Comparison of ENCODE assay signal across 26 cellular contexts in the genomic region with DNA sequence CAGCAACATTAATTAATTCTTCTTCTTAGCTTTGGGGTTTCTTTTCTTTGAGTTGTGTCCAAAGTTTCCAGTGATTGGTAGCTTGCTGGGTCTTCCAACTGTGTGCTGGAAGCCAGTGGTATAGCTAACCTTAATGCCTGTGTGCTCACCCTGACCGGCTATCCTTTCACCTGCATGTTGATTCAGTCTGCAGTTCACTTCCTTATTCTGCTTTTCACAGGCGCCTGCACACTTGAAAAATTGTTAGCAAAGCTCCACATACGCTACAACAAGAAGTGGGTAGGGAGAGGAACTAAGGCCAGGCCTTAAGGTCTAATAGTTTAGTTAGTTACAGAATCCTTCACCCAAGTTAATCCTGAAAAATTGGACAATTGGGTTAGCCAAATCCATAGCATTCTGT. TPM values are rescaled to one million over a fixed set of nuclear protein-coding genes. Genes with fewer than 3 reads are reported as not detected.
DNase-seq lines count a peak whose midpoint lies in the region; ATAC-seq, FAIRE-seq and TF ChIP-seq lines count a peak whose summit lies in the region.
"Had no signal": no experiment of that assay in that cellular context is flagged by ENCODE, and none has a peak within 500 bp of the region (broad histone marks: within the 10 kb centered on the region; RNA-seq: fewer than 3 reads in every experiment).

No MANE protein-coding gene starts in this region.

- H3K9me3 ChIP-seq in K562 (replicated peaks; ENCODE audit: control insufficient read depth, insufficient read depth, low read depth, low read length): no peaks in the 10 kb centered on the region
- H3K9me3 ChIP-seq: BLaER1 treated with 17β-estradiol and CSF1 and Interleukin-3, amounts not matched to agents 10 nM and 100 nM; Caco-2; SK-N-SH had no signal

- H3K27ac ChIP-seq in K562 (ENCODE audit: extremely low read depth, low read depth, low read length): no peak overlapping the region
- H3K27ac ChIP-seq: BLaER1 treated with 17β-estradiol and CSF1 and Interleukin-3, amounts not matched to agents 10 nM and 100 nM; epithelial cell of prostate had no signal

- peaks cover 6 to 12% of the 10 kb centered on the region in 2 experiments; a peak in 4 of 5 replicates for H3K4me1 ChIP-seq in K562 (replicated peaks in 1 of 2; ENCODE audit: control insufficient read depth in 2 of 2, insufficient read depth in 2 of 2, low read length in 2 of 2)
- H3K4me1 ChIP-seq: Caco-2 had no signal

- H3K9ac ChIP-seq in K562 (ENCODE audit: insufficient read depth in 1 of 2, low read depth in 2 of 2, low read length in 2 of 2): no peak overlapping the region
- H3K9ac ChIP-seq: BLaER1 treated with 17β-estradiol and CSF1 and Interleukin-3, amounts not matched to agents 10 nM and 100 nM; SK-N-SH had no signal

- TF ChIP-seq EP300 in K562 (IDR thresholded peaks at IDR 0.05; ENCODE audit: low read length): no peak

- peaks cover 7% of the 10 kb centered on the region; the same call in 1 of the 2 replicates for H4K20me1 ChIP-seq in K562 (replicated peaks; ENCODE audit: control insufficient read depth, insufficient read depth, low read length)

- in situ Hi-C loops in K562 (cut with MboI): no loop called here

- no peak overlapping the region for H3K4me3 Mint-ChIP-seq in naive thymus-derived CD8-positive, alpha-beta T cell
- H3K4me3 Mint-ChIP-seq: activated naive CD8-positive, alpha-beta T cell; stimulated activated naive CD8-positive, alpha-beta T cell treated with anti-CD3 and anti-CD28 coated beads, Interleukin-15, amount 100 ng/mL, for 72 hours had no signal

- H3K27me3 Mint-ChIP-seq in naive thymus-derived CD8-positive, alpha-beta T cell: no peaks in the 10 kb centered on the region
- H3K27me3 Mint-ChIP-seq: activated naive CD8-positive, alpha-beta T cell; stimulated activated naive CD8-positive, alpha-beta T cell treated with anti-CD3 and anti-CD28 coated beads, Interleukin-15, amount 100 ng/mL, for 72 hours had no signal

- CTCF ChIA-PET in K562 (lab: Yijun Ruan, JAX; ENCODE audit: low intra/inter-chr PET ratio): no interaction called here

- H3K36me3 ChIP-seq in K562 (ENCODE audit: control insufficient read depth, insufficient read depth, low read length): peaks cover 54% of the 10 kb centered on the region

- H3K79me2 ChIP-seq in K562 (ENCODE audit: control insufficient read depth, insufficient read depth, low read length): no peaks in the 10 kb centered on the region

- POLR2A ChIA-PET in K562 (lab: Yijun Ruan, JAX): interaction anchor here (1.1 to 1.8 kb wide), 2 partner anchors 8 to 16 kb away, joined by 4 to 14 read pairs; no protein-coding TSS in a partner anchor
- POLR2A ChIA-PET in naive thymus-derived CD8-positive, alpha-beta T cell (lab: Charles Lee): no interaction called here

- peaks cover 0 to 72% (median 12%) of the 10 kb centered on the region in 3 donors for H3K36me3 Mint-ChIP-seq in naive thymus-derived CD8-positive, alpha-beta T cell

- no peaks in the 10 kb centered on the region for H3K9me3 Mint-ChIP-seq in naive thymus-derived CD8-positive, alpha-beta T cell
- H3K9me3 Mint-ChIP-seq: activated T-helper 2 cell treated with anti-CD3 and anti-CD28 coated beads, Interferon-gamma antibody, Interleukin-2, Interleukin-4, amounts not matched to agents 10 μg/mL and 5 μg/mL and 100 μg/mL, durations not matched to agents 14 hours and 24 hours and 36 hours; stimulated activated naive CD8-positive, alpha-beta T cell treated with anti-CD3 and anti-CD28 coated beads, Interleukin-15, amount 100 ng/mL, for 72 hours had no signal

- intact Hi-C loops in K562 (cut with micrococcal nuclease) (no loop called here), lower leg skin (cut with DNase I; ENCODE audit: low total_unique reads) (no loop called here)

- no peak for FAIRE-seq in K562 (lab: Jason Lieb, UNC)

- DNase-seq in CD1c-positive myeloid dendritic cell (ENCODE audit: extremely low spot score) (peak; percentile 44), GDM1 (lab: John Stamatoyannopoulos, UW) (peak; percentile 4), K562 (ENCODE audit: extremely low read depth in 1 of 4, low spot score in 3 of 4) (no peak), lower leg skin (ENCODE audit: low spot score in 2 of 2) (no peak), DMS79 treated with DMSO at 0.1 percent for 48 hours (lab: John Stamatoyannopoulos, UW) (no peak)
- no peak for DNase-seq in naive thymus-derived CD8-positive, alpha-beta T cell
- DNase-seq: activated CD8-positive, alpha-beta memory T cell treated with anti-CD3 and anti-CD28 coated beads for 24 hours; activated T-cell treated with anti-CD3 and anti-CD28 coated beads for 4 hours; Caco-2; hippocampal formation; mesenchymal stem cell; NCI-H1105 treated with DMSO at 0.1 percent for 48 hours; NCI-H2029; NCI-H524 treated with DMSO at 0.1 percent for 48 hours; posterior cingulate gyrus; right cardiac atrium; SK-N-SH; stimulated activated CD4-positive, alpha-beta T cell treated with anti-CD3 and anti-CD28 coated beads, Interleukin-2, amount 100 ng/mL, for 24 hours; stimulated activated naive CD8-positive, alpha-beta T cell treated with anti-CD3 and anti-CD28 coated beads, Interleukin-15, amount 100 ng/mL, for 72 hours had no signal

- H3K9me1 ChIP-seq in K562 (ENCODE audit: control insufficient read depth, insufficient read depth, low read length): peaks cover 6% of the 10 kb centered on the region

- TF ChIP-seq CTCF in K562 (IDR thresholded peaks at IDR 0.05 in 2 of 3, conservative IDR thresholded peaks at IDR 0.05 in 1 of 3; ENCODE audit: insufficient read depth in 2 of 3, low read depth in 1 of 3, low read length in 3 of 3): no peak
- no peak for TF ChIP-seq CTCF in lower leg skin (IDR thresholded peaks at IDR 0.05)

- ATAC-seq in K562 (no peak), HG03439 (IDR thresholded peaks at IDR 0.05; ENCODE audit: unreplicated experiment) (no peak)
- ATAC-seq in naive thymus-derived CD8-positive, alpha-beta T cell: no peak
- ATAC-seq: right cardiac atrium; Right ventricle myocardium inferior; stimulated activated naive CD8-positive, alpha-beta T cell treated with anti-CD3 and anti-CD28 coated beads, Interleukin-15, amount 100 ng/mL, for 72 hours had no signal

- no peak overlapping the region for H3K4me2 ChIP-seq in K562 (ENCODE audit: insufficient read depth, low read length)
- H3K4me2 ChIP-seq: BLaER1 treated with 17β-estradiol and CSF1 and Interleukin-3, amounts not matched to agents 10 nM and 100 nM; SK-N-SH; smooth muscle cell had no signal

- peaks cover 0 to 7% (median 1%) of the 10 kb centered on the region in 4 donors for H3K4me1 Mint-ChIP-seq in naive thymus-derived CD8-positive, alpha-beta T cell
- H3K4me1 Mint-ChIP-seq: stimulated activated naive CD8-positive, alpha-beta T cell treated with anti-CD3 and anti-CD28 coated beads, Interleukin-15, amount 100 ng/mL, for 72 hours had no signal

- H3K27ac Mint-ChIP-seq in naive thymus-derived CD8-positive, alpha-beta T cell: peak overlapping the region in 6 of 10 donors; percentile 17 to 78 (median 34)
- H3K27ac Mint-ChIP-seq: activated T-helper 2 cell treated with anti-CD3 and anti-CD28 coated beads, Interferon-gamma antibody, Interleukin-2, Interleukin-4, amounts not matched to agents 10 μg/mL and 5 μg/mL and 100 μg/mL, durations not matched to agents 14 hours and 24 hours and 36 hours had no signal

- TF ChIP-seq POLR2A in K562 (conservative IDR thresholded peaks at IDR 0.05) (no peak), lower leg skin (IDR thresholded peaks at IDR 0.05) (no peak)

- WGBS in K562 (ENCODE audit: insufficient coverage, low coverage, missing lambda C conversion rate): 84% methylated on average over 3 of the region's 3 CpGs
- 78 to 83% methylated on average over 3 of the region's 3 CpGs for WGBS in lower leg skin, 2 donors

- no peak overlapping the region for H2AFZ ChIP-seq in K562 (ENCODE audit: low read depth, low read length)

- no peaks in the 10 kb centered on the region for H3K27me3 ChIP-seq in K562 (ENCODE audit: control insufficient read depth in 2 of 2, insufficient read depth in 2 of 2, low read length in 2 of 2)
- H3K27me3 ChIP-seq: BLaER1 treated with 17β-estradiol and CSF1 and Interleukin-3, amounts not matched to agents 10 nM and 100 nM had no signal

- BruUV-seq in K562 (replicated peaks; lab: Mats Ljungman, UMichigan): no TSS peak

- no peak for TF ChIP-seq RAD21 in K562 (CRISPR knock-in tag; conservative IDR thresholded peaks at IDR 0.05 in 1 of 2, IDR thresholded peaks at IDR 0.05 in 1 of 2)

- H3K4me3 ChIP-seq in K562 (no peak overlapping the region), lower leg skin (ENCODE audit: low read depth, poor library complexity, severe bottlenecking) (no peak overlapping the region)
- H3K4me3 ChIP-seq: BLaER1 treated with 17β-estradiol and CSF1 and Interleukin-3, amounts not matched to agents 10 nM and 100 nM; smooth muscle cell had no signal

TF ChIP-seq in K562, 482 proteins besides CTCF, POLR2A, EP300 and RAD21 (continues in another document):
- TF ChIP-seq, protein P1, sequence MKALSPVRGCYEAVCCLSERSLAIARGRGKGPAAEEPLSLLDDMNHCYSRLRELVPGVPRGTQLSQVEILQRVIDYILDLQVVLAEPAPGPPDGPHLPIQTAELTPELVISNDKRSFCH (CRISPR knock-in tag; IDR thresholded peaks at IDR 0.05): no peak
- TF ChIP-seq, protein P1 (tag; IDR thresholded peaks at IDR 0.05): no peak

RNA-seq across cellular contexts. Expression of gene NCF2, which starts 35.7 kb away (rescaled TPM):
- 0.16 TPM in 1 of 2 replicates, not detected in the other for total RNA-seq in K562 (2011; cell fraction: chromatin; rRNA removed; ENCODE audit: low replicate concordance)
- not detected in 2 replicates for total RNA-seq in K562 (2011; cell fraction: nucleolus; rRNA removed)
- total RNA-seq in K562 (2011; cell fraction: nucleoplasm; rRNA removed): not detected in 2 replicates
- total RNA-seq in K562 (2014; rRNA removed): 0.18 TPM in 1 of 2 replicates, not detected in the other
- total RNA-seq in K562 (2014; rRNA removed; fragmentation: Illumina TruSeq; extraction: Trizol): 0.07 and 0.19 TPM in 2 replicates
- total RNA-seq in K562 (2015; rRNA removed; fragmentation: Illumina TruSeq; extraction: Trizol): 0.49 and 0.54 TPM in 2 replicates
- total RNA-seq in K562 (2021): 0.38 and 0.42 TPM in 2 replicates
- 0.26 TPM in 1 of 2 replicates, not detected in the other for polyA plus RNA-seq in K562 (2011; rRNA removed)
- 0.12 TPM in 1 of 2 replicates, not detected in the other for polyA plus RNA-seq in K562 (2011; cell fraction: cytosol; rRNA removed)
- polyA plus RNA-seq in K562 (2011; cell fraction: nucleus; rRNA removed): not detected in 2 replicates
- 0.17 and 0.42 TPM in 2 replicates for polyA plus RNA-seq in K562 (2012)
- polyA plus RNA-seq in K562 (2014; fragmentation: Illumina TruSeq; extraction: Trizol): 0.07 TPM in 1 of 2 replicates, not detected in the other
- under 1 TPM in 1 of 2 experiments, not detected in 1; 0.10 TPM for polyA plus RNA-seq in K562 (2014; fragmentation: Nextera tagmentation; extraction: Ambion mirVana)
- polyA plus RNA-seq in K562 (2014; rRNA removed): 0.15 TPM in 1 of 2 replicates, not detected in the other
- not detected in 2 replicates for polyA minus RNA-seq in K562 (2011; rRNA and poly(A)+ RNA removed)
- polyA minus RNA-seq in K562 (2011; cell fraction: cytosol; rRNA and poly(A)+ RNA removed): not detected in 2 replicates
- not detected in 2 replicates for polyA minus RNA-seq in K562 (2011; cell fraction: nucleus; rRNA and poly(A)+ RNA removed)
- under 1 TPM; 0.91 to 0.99 TPM for total RNA-seq in naive thymus-derived CD8-positive, alpha-beta T cell
- 1 to 10 TPM in 2 of 3 donors, not detected in 1; 1.2 to 3.4 TPM for polyA plus RNA-seq in naive thymus-derived CD8-positive, alpha-beta T cell
- 10 to 100 TPM; 26.6 to 58.2 (median 33.4) TPM for total RNA-seq in lower leg skin
- total RNA-seq: Caco-2 had no signal

Comparison
In these comparisons a context has a peak if more than half of its experiments do, and no peak if none do; other contexts are left out.
1. DNase-seq: peak in CD1c-positive myeloid dendritic cell (single experiment) and GDM1 (single experiment); none in K562 (0 of 4), naive thymus-derived CD8-positive, alpha-beta T cell (0 of 10), lower leg skin (0 of 2) and DMS79 treated with DMSO at 0.1 percent for 48 hours (single experiment).
2. RNA of gene NCF2, which starts 35.7 kb away (total RNA-seq): 26.6 to 58.2 TPM in lower leg skin; 0.91 to 0.99 TPM in naive thymus-derived CD8-positive, alpha-beta T cell and 0.07 to 0.54 TPM in K562; every median in the first group is over 10 times any median in the second.